29 cellular contexts compared by ENCODE assay signal in genomic region chr1:248098529-248098928, GRCh38. TPM values are rescaled to one million over a fixed set of nuclear protein-coding genes. Genes with fewer than 3 reads are reported as not detected.
"Had no signal": no experiment of that assay in that cellular context is flagged by ENCODE, and none has a peak within 500 bp of the region (broad histone marks: within the 10 kb centered on the region; RNA-seq: fewer than 3 reads in every experiment).

No MANE protein-coding gene starts in this region.

- H3K4me3 ChIP-seq: stomach, suprapubic skin, testis, thoracic aorta, thyroid gland, tibial artery, tibial nerve, transverse colon, upper lobe of left lung, upper lobe of right lung, uterus, vagina had no signal

- H3K27ac ChIP-seq: stomach, suprapubic skin, testis, thoracic aorta, thyroid gland, tibial artery, tibial nerve, transverse colon, upper lobe of left lung, upper lobe of right lung, uterus, vagina had no signal

- FAIRE-seq: urothelium cell line had no signal

- H3K36me3 ChIP-seq: stomach, suprapubic skin, thoracic aorta, thyroid gland, tibial artery, tibial nerve, transverse colon, upper lobe of left lung, upper lobe of right lung, uterus, vagina had no signal

- H3K27me3 ChIP-seq: stomach, suprapubic skin, testis, thyroid gland, tibial artery, tibial nerve, transverse colon, upper lobe of left lung, upper lobe of right lung, uterus, vagina had no signal

- H3K9me3 ChIP-seq: testis, thoracic aorta, thyroid gland, tibial artery, tibial nerve, transverse colon, upper lobe of left lung, upper lobe of right lung, uterus, vagina had no signal

- DNase-seq: stimulated activated CD4-positive, alpha-beta T cell treated with anti-CD3 and anti-CD28 coated beads, Interleukin-2, amount 100 ng/mL, for 48 hours; stimulated activated CD4-positive, alpha-beta T cell treated with anti-CD3 and anti-CD28 coated beads, Interleukin-4, amount 100 ng/mL, for 1 hour; stimulated activated CD4-positive, alpha-beta T cell treated with anti-CD3 and anti-CD28 coated beads, Interleukin-4, amount 100 ng/mL, for 24 hours; stimulated activated CD4-positive, alpha-beta T cell treated with anti-CD3 and anti-CD28 coated beads, Interleukin-4, amount 100 ng/mL, for 4 hours; stimulated activated CD8-positive, alpha-beta memory T cell treated with anti-CD3 and anti-CD28 coated beads, Interleukin-4, amount 100 ng/mL, for 48 hours; stimulated activated naive B cell treated with anti-CD40 and anti-IgM and Interleukin-4, amounts not matched to agents 10 μg/mL and 1 μg/mL and 100 μg/mL, for 72 hours; stimulated activated naive CD4-positive, alpha-beta T cell treated with Interleukin-2 at 50 U/mL for 16 hours; stimulated activated naive CD8-positive, alpha-beta T cell treated with anti-CD3 and anti-CD28 coated beads, Interleukin-15, amount 100 ng/mL, for 72 hours; stimulated activated naive CD8-positive, alpha-beta T cell treated with anti-CD3 and anti-CD28 coated beads, Interleukin-15, Interleukin-2, amounts not matched to agents 100 U/mL and 50 U/mL, for 24 hours; stomach; substantia nigra; testis; thyroid gland; tibial artery; transverse colon; trophoblast cell; upper lobe of left lung; upper lobe of right lung; uterus had no signal

- ATAC-seq: stimulated activated effector memory CD8-positive, alpha-beta T cell treated with anti-CD3 and anti-CD28 coated beads, Interleukin-12 subunit alpha, Interleukin-12 subunit beta, amount 100 ng/mL, for 72 hours; stimulated activated memory B cell treated with anti-CD40 and anti-IgM and Interleukin-4, amounts not matched to agents 10 μg/mL and 1 μg/mL and 100 μg/mL, for 72 hours; stimulated activated naive B cell treated with anti-CD40 and anti-IgM and Interleukin-4, amounts not matched to agents 10 μg/mL and 1 μg/mL and 100 μg/mL, for 72 hours; stimulated activated naive CD8-positive, alpha-beta T cell treated with anti-CD3 and anti-CD28 coated beads, Interleukin-15, amount 100 ng/mL, for 72 hours; stimulated activated naive CD8-positive, alpha-beta T cell treated with anti-CD3 and anti-CD28 coated beads, Interleukin-15, Interleukin-2, amounts not matched to agents 100 U/mL and 50 U/mL, for 24 hours; upper lobe of right lung had no signal

- H3K4me1 ChIP-seq: stomach, suprapubic skin, testis, thyroid gland, tibial artery, tibial nerve, transverse colon, upper lobe of left lung, upper lobe of right lung, uterus, vagina had no signal

RNA-seq across cellular contexts. Expression of gene OR2L13, which starts 3.5 kb away (rescaled TPM):
- total RNA-seq: subcutaneous adipose tissue, suprapubic skin, thoracic aorta, transverse colon, upper lobe of left lung, upper lobe of right lung, ureter, urinary bladder, vagina had no signal

RNA-seq across cellular contexts. Expression of gene OR2M5, which starts 46.4 kb away (rescaled TPM):
- total RNA-seq: stomach, subcutaneous adipose tissue, suprapubic skin, testis, thoracic aorta, thyroid gland, tibial nerve, transverse colon, upper lobe of left lung, upper lobe of right lung, ureter, urinary bladder, uterus, vagina had no signal

RNA-seq across cellular contexts. Expression of gene OR2L3, which starts 51.9 kb away (rescaled TPM):
- total RNA-seq: stomach, subcutaneous adipose tissue, suprapubic skin, thoracic aorta, transverse colon, upper lobe of left lung, upper lobe of right lung, ureter, urinary bladder, vagina had no signal
